32 cellular contexts compared by ENCODE assay signal in genomic region chr11:116653206-116653605, GRCh38.
"Had no signal": no experiment of that assay in that cellular context is flagged by ENCODE, and none has a peak within 500 bp of the region (broad histone marks: within the 10 kb centered on the region; RNA-seq: fewer than 3 reads in every experiment).

No MANE protein-coding gene starts in this region.

- ATAC-seq: activated CD4-positive, CD25-positive, alpha-beta regulatory T cell treated with anti-CD3 and anti-CD28 coated beads, Interleukin-2, amount 50 U/mL, for 24 hours; activated CD8-positive, alpha-beta memory T cell treated with anti-CD3 and anti-CD28 coated beads, Interleukin-2, amount 10 ng/mL, durations not matched to agents 7 days and 5 days; activated CD8-positive, alpha-beta T cell treated with anti-CD3 and anti-CD28 coated beads for 36 hours; activated T-cell treated with anti-CD3 and anti-CD28 coated beads, Interleukin-2, amount 50 U/mL, for 4 hours; activated T-helper 17 cell treated with anti-CD3 and anti-CD28 coated beads, Interleukin-2, amount 50 U/mL, for 72 hours; T-helper 17 cell had no signal

- H3K36me3 ChIP-seq: brain microvascular endothelial cell, esophagus squamous epithelium, WERI-Rb-1 had no signal

- H3K4me1 ChIP-seq: esophagus squamous epithelium had no signal

- DNase-seq: activated B cell treated with CpG ODN at 0.5 μM for 24 hours; activated CD4-positive, alpha-beta T cell treated with anti-CD3 and anti-CD28 coated beads for 48 hours; activated CD4-positive, alpha-beta T cell treated with anti-CD3 and anti-CD28 coated beads, Interleukin-2, amount 50 U/mL, for 1 hour; activated CD4-positive, alpha-beta T cell treated with anti-CD3 and anti-CD28 coated beads, Interleukin-2, amount 50 U/mL, for 48 hours; activated CD8-positive, alpha-beta memory T cell treated with anti-CD3 and anti-CD28 coated beads, Interleukin-2, amount 10 ng/mL, durations not matched to agents 7 days and 5 days; activated CD8-positive, alpha-beta memory T cell treated with anti-CD3 and anti-CD28 coated beads, Interleukin-2, amount 50 U/mL, for 4 hours; activated CD8-positive, alpha-beta T cell treated with anti-CD3 and anti-CD28 coated beads for 36 hours; activated effector memory CD4-positive, alpha-beta T cell treated with Interleukin-2 at 50 U/mL for 16 hours; activated gamma-delta T cell treated with Interleukin-2 at 50 U/mL for 16 hours; activated naive CD4-positive, alpha-beta T cell treated with anti-CD3 and anti-CD28 coated beads, Interleukin-2, amount 50 U/mL, for 16 hours; activated naive CD4-positive, alpha-beta T cell treated with Interleukin-2 at 50 U/mL for 16 hours; activated T-cell treated with anti-CD3 and anti-CD28 coated beads for 4 hours; activated T-cell treated with anti-CD3 and anti-CD28 coated beads, Interleukin-2, amount 50 U/mL, for 4 hours; amniotic stem cell; anterior cingulate cortex; brain microvascular endothelial cell; caudate nucleus; cortex of kidney; effector CD8-positive, alpha-beta T cell; esophagus squamous epithelium; foreskin melanocyte; T-helper 1 cell; T-helper 17 cell; T1000; WERI-Rb-1 had no signal

- H3K4me3 ChIP-seq: esophagus squamous epithelium had no signal

- H3K27me3 ChIP-seq: brain microvascular endothelial cell had no signal

- H3K27ac ChIP-seq: brain microvascular endothelial cell, epithelial cell of prostate, esophagus squamous epithelium, WERI-Rb-1 had no signal

- FAIRE-seq: astrocyte, colon, endometrium, endothelial cell of umbilical vein had no signal
